In the genomic region with DNA sequence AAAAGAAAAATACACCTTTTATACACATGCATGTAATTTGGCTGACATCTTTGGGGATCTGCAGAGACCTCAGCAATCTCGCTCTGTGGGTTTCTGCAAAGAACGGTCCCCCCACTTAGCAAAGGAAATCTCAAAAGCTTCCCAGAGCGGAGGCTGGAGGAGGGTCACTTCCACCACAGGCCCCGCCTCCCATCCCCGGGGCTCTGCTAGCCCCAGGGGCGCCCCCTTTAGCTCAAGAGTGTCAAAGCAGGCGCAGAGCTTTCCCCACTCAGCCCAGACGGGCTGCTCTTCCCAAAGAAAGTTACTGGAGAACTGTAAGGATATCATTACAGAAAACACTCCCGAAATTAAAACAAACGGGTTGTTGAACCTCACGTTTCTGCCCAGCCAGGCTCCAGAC, we compare ENCODE assay signal across 8 cellular contexts. TPM values are rescaled to one million over a fixed set of nuclear protein-coding genes. Genes with fewer than 3 reads are reported as not detected.
DNase-seq lines count a peak whose midpoint lies in the region; ATAC-seq and TF ChIP-seq lines count a peak whose summit lies in the region.

No MANE protein-coding gene starts in this region.

- no peaks in the 10 kb centered on the region for H3K9me3 ChIP-seq in HAP-1

- H3K27ac Mint-ChIP-seq in activated CD4-positive, alpha-beta memory T cell treated with anti-CD3 and anti-CD28 coated beads for 36 hours: no peak overlapping the region

- intact Hi-C loops in activated CD4-positive, alpha-beta memory T cell treated with anti-CD3 and anti-CD28 coated beads for 36 hours (cut with micrococcal nuclease): no loop called here

- no peak overlapping the region for H3K4me3 Mint-ChIP-seq in activated CD4-positive, alpha-beta memory T cell treated with anti-CD3 and anti-CD28 coated beads for 36 hours

- no peak for DNase-seq in AG09319 (ENCODE audit: extremely low read depth, low read depth)
- DNase-seq in HAP-1 (ENCODE audit: low spot score in 2 of 2): peak; percentile 17 to 80
- peak; percentile 57 for DNase-seq in activated CD4-positive, alpha-beta memory T cell treated with anti-CD3 and anti-CD28 coated beads for 36 hours
- DNase-seq in iris pigment epithelial cell (ENCODE audit: low read depth): peak; percentile 21
- DNase-seq in DMS79 (lab: John Stamatoyannopoulos, UW): no peak

- in situ Hi-C loops in HAP-1 (cut with MboI; ENCODE audit: low sequenced_read_pairs): no loop called here

- H3K4me3 ChIP-seq in HAP-1: no peak overlapping the region

- H3K27me3 Mint-ChIP-seq in activated CD4-positive, alpha-beta memory T cell treated with anti-CD3 and anti-CD28 coated beads for 36 hours: peaks cover 6% of the 10 kb centered on the region

- TF ChIP-seq CTCF in AG09319 (IDR thresholded peaks at IDR 0.05; ENCODE audit: low read depth, low read length): peak; percentile 20

- ATAC-seq in HG02852 (IDR thresholded peaks at IDR 0.05; ENCODE audit: unreplicated experiment): no peak
- ATAC-seq in GM18873 (IDR thresholded peaks at IDR 0.05; ENCODE audit: low FRiP score, unreplicated experiment): no peak
- ATAC-seq in GM21723 (IDR thresholded peaks at IDR 0.05; ENCODE audit: unreplicated experiment): no peak

- POLR2A ChIA-PET in activated CD4-positive, alpha-beta memory T cell treated with anti-CD3 and anti-CD28 coated beads for 36 hours (lab: Charles Lee): no interaction called here

- no peaks in the 10 kb centered on the region for H3K36me3 Mint-ChIP-seq in activated CD4-positive, alpha-beta memory T cell treated with anti-CD3 and anti-CD28 coated beads for 36 hours

- H3K4me1 ChIP-seq in HAP-1: no peaks in the 10 kb centered on the region

- H3K36me3 ChIP-seq in HAP-1 (replicated peaks): no peaks in the 10 kb centered on the region

- H3K27me3 ChIP-seq in HAP-1 (ENCODE audit: low read depth): no peaks in the 10 kb centered on the region

- H3K4me1 Mint-ChIP-seq in activated CD4-positive, alpha-beta memory T cell treated with anti-CD3 and anti-CD28 coated beads for 36 hours (ENCODE audit: low read depth): no peaks in the 10 kb centered on the region

- no peaks in the 10 kb centered on the region for H3K9me3 Mint-ChIP-seq in activated CD4-positive, alpha-beta memory T cell treated with anti-CD3 and anti-CD28 coated beads for 36 hours

- CTCF ChIA-PET in activated CD4-positive, alpha-beta memory T cell treated with anti-CD3 and anti-CD28 coated beads for 36 hours (lab: Charles Lee): interaction anchor here (0.7 to 2.0 kb wide), 3 partner anchors 40 to 229 kb away, joined by 3 to 9 read pairs (median 3); no protein-coding TSS in a partner anchor

RNA-seq across cellular contexts. Expression of gene SLC13A5, which starts 11.4 kb away (rescaled TPM):
- total RNA-seq in activated CD4-positive, alpha-beta memory T cell treated with anti-CD3 and anti-CD28 coated beads for 36 hours: not detected

RNA-seq across cellular contexts. Expression of gene C17orf100, which starts 50.2 kb away (rescaled TPM):
- 1 to 10 TPM; 1.5 to 1.8 TPM for total RNA-seq in activated CD4-positive, alpha-beta memory T cell treated with anti-CD3 and anti-CD28 coated beads for 36 hours

RNA-seq across cellular contexts. Expression of gene MED31, which starts 50.3 kb away (rescaled TPM):
- 10 to 100 TPM; 22.6 to 25.9 TPM for total RNA-seq in activated CD4-positive, alpha-beta memory T cell treated with anti-CD3 and anti-CD28 coated beads for 36 hours

RNA-seq across cellular contexts. Expression of gene XAF1, which starts 54.1 kb away (rescaled TPM):
- total RNA-seq in activated CD4-positive, alpha-beta memory T cell treated with anti-CD3 and anti-CD28 coated beads for 36 hours: 10 to 100 TPM; 26.8 to 27.4 TPM

Comparison
In these comparisons a context has a peak if more than half of its experiments do, and no peak if none do; other contexts are left out.
1. DNase-seq: peak in HAP-1 (2 of 2), activated CD4-positive, alpha-beta memory T cell treated with anti-CD3 and anti-CD28 coated beads for 36 hours (single experiment) and iris pigment epithelial cell (single experiment); none in AG09319 (single experiment) and DMS79 (single experiment).